Comparison of ENCODE assay signal across 2 cellular contexts in genomic region chr4:23584024-23584423, GRCh38.
TF ChIP-seq lines count a peak whose summit lies in the region.

No MANE protein-coding gene starts in this region.

TF ChIP-seq in HepG2, 621 proteins besides CTCF, POLR2A, EP300 and RAD21:
- TF ChIP-seq ATF4 (CRISPR knock-in tag; IDR thresholded peaks at IDR 0.05) (no peak), NFE2L2 (IDR thresholded peaks at IDR 0.05; ENCODE audit: low read length) (peak; percentile 77)

TF ChIP-seq in H1, 55 proteins besides CTCF, POLR2A, EP300 and RAD21:
- TF ChIP-seq BACH1 (IDR thresholded peaks at IDR 0.05; ENCODE audit: low read length) = peak; percentile 55
- TF ChIP-seq CREB1 (IDR thresholded peaks at IDR 0.05) = no peak
